In genomic region chr17:2002767-2003329, GRCh38 we compare ENCODE assay signal across 26 cellular contexts. TPM values are rescaled to one million over a fixed set of nuclear protein-coding genes. Genes with fewer than 3 reads are reported as not detected.
A peak's percentile ranks its signal among the peaks of the same experiment; 100 is the strongest.
DNase-seq lines count a peak whose midpoint lies in the region; ATAC-seq and TF ChIP-seq lines count a peak whose summit lies in the region.
"Had no signal": no experiment of that assay in that cellular context is flagged by ENCODE, and none has a peak within 500 bp of the region (broad histone marks: within the 10 kb centered on the region; RNA-seq: fewer than 3 reads in every experiment).

No MANE protein-coding gene starts in this region.

- 0 out of 2 replicates have a peak, but pooled peaks cover 6% of the 10 kb centered on the region for H4K20me1 ChIP-seq in BLaER1

- H3K36me3 Mint-ChIP-seq in endodermal cell (ENCODE audit: low read depth) (peaks cover 10% of the 10 kb centered on the region), osteocyte (ENCODE audit: unreplicated experiment) (no peaks in the 10 kb centered on the region)
- H3K36me3 Mint-ChIP-seq: CD14-positive monocyte had no signal

- DNase-seq in NCI-H2171 (lab: John Stamatoyannopoulos, UW) (peak; percentile 56), endodermal cell (peak; percentile 63), osteocyte (ENCODE audit: extremely low spot score, unreplicated experiment) (no peak), sigmoid colon (no peak), germinal center (ENCODE audit: low spot score) (no peak)
- DNase-seq in stimulated activated naive CD4-positive, alpha-beta T cell treated with Interleukin-2 at 50 U/mL for 16 hours (lab: John Stamatoyannopoulos, UW) = no peak
- DNase-seq: activated CD8-positive, alpha-beta memory T cell treated with anti-CD3 and anti-CD28 coated beads, Interleukin-2, amount 50 U/mL, for 48 hours; activated gamma-delta T cell treated with Interleukin-2 at 50 U/mL for 16 hours; adrenal gland; central memory CD4-positive, alpha-beta T cell; DMS53; effector CD4-positive, alpha-beta T cell; HCEC 1CT; Kasumi-1; left lung; NCI-H1048; NCI-H187 treated with DMSO at 0.1 percent for 48 hours; NCI-H446; NK-92 treated with Interleukin-12 subunit alpha and Interleukin-12 subunit beta, amount 100 ng/mL, for 24 hours; T-helper 2 cell had no signal

- peak overlapping the region; percentile 38; the same call in 1 of the 2 replicates for H3K9ac ChIP-seq in BLaER1
- H3K9ac ChIP-seq in endodermal cell (ENCODE audit: extremely low read depth, low read length, poor library complexity, severe bottlenecking) = no peak overlapping the region

- H3K4me3 Mint-ChIP-seq in endodermal cell (no peak overlapping the region), osteocyte (ENCODE audit: unreplicated experiment) (no peak overlapping the region)
- H3K4me3 Mint-ChIP-seq: CD14-positive monocyte had no signal

- no peak for TF ChIP-seq CTCF in endodermal cell (conservative IDR thresholded peaks at IDR 0.05)
- TF ChIP-seq CTCF in osteocyte (IDR thresholded peaks at IDR 0.05) = no peak
- no peak for TF ChIP-seq CTCF in sigmoid colon (IDR thresholded peaks at IDR 0.05)

- H3K9me3 Mint-ChIP-seq in endodermal cell (no peaks in the 10 kb centered on the region), osteocyte (ENCODE audit: unreplicated experiment) (no peaks in the 10 kb centered on the region)

- H3K27me3 ChIP-seq in BLaER1 = no peaks in the 10 kb centered on the region
- no peaks in the 10 kb centered on the region for H3K27me3 ChIP-seq in endodermal cell (ENCODE audit: control insufficient read depth, insufficient read depth, low read length, poor library complexity, severe bottlenecking)
- no peaks in the 10 kb centered on the region for H3K27me3 ChIP-seq in sigmoid colon
- H3K27me3 ChIP-seq: adrenal gland had no signal

- no peak for TF ChIP-seq POLR2A in sigmoid colon (IDR thresholded peaks at IDR 0.05)

- H3K27ac Mint-ChIP-seq in endodermal cell (no peak overlapping the region), osteocyte (ENCODE audit: unreplicated experiment) (peak overlapping the region; percentile 83)
- H3K27ac Mint-ChIP-seq: CD14-positive monocyte had no signal

- peaks cover 25% of the 10 kb centered on the region; the same call in 1 of the 2 replicates for H3K36me3 ChIP-seq in BLaER1
- H3K36me3 ChIP-seq in endodermal cell (ENCODE audit: control insufficient read depth, insufficient read depth, low read length) = peaks cover 36% of the 10 kb centered on the region
- H3K36me3 ChIP-seq in sigmoid colon = no peaks in the 10 kb centered on the region
- H3K36me3 ChIP-seq: adrenal gland, esophagus muscularis mucosa, left lung, neutrophil had no signal

- H3K4me2 ChIP-seq in BLaER1 = peak overlapping the region; percentile 66

- intact Hi-C loops in sigmoid colon (cut with DNase I) = no loop called here

- H3K27ac ChIP-seq in BLaER1 (peak overlapping the region; percentile 63; the same call in 1 of the 2 replicates), endodermal cell (ENCODE audit: low read depth, low read length) (peak overlapping the region; percentile 2), sigmoid colon (no peak overlapping the region)
- H3K27ac ChIP-seq: esophagus muscularis mucosa, left lung, neutrophil had no signal

- no peak overlapping the region for H3K4me3 ChIP-seq in BLaER1
- no peak overlapping the region for H3K4me3 ChIP-seq in endodermal cell (ENCODE audit: low read length)
- H3K4me3 ChIP-seq in sigmoid colon = no peak overlapping the region
- H3K4me3 ChIP-seq: adrenal gland, esophagus muscularis mucosa, left lung had no signal

- WGBS in endodermal cell (ENCODE audit: insufficient coverage in 1 of 2, insufficient read length in 1 of 2), 2 experiments = 82 to 87% methylated on average over 11 to 16 of the region's 16 CpGs
- WGBS in sigmoid colon, 2 donors = 82 to 84% methylated on average over 16 of the region's 16 CpGs

- peaks cover 15% of the 10 kb centered on the region for H3K4me1 Mint-ChIP-seq in endodermal cell
- peaks cover 33% of the 10 kb centered on the region for H3K4me1 Mint-ChIP-seq in osteocyte (ENCODE audit: unreplicated experiment)
- H3K4me1 Mint-ChIP-seq: CD14-positive monocyte had no signal

- no peaks in the 10 kb centered on the region for H3K9me3 ChIP-seq in BLaER1
- H3K9me3 ChIP-seq in endodermal cell (ENCODE audit: control insufficient read depth, low read length) = no peaks in the 10 kb centered on the region
- no peaks in the 10 kb centered on the region for H3K9me3 ChIP-seq in sigmoid colon
- H3K9me3 ChIP-seq: adrenal gland, esophagus muscularis mucosa, left lung, neutrophil had no signal

- peaks cover 61% of the 10 kb centered on the region for H3K4me1 ChIP-seq in BLaER1
- peaks cover 6% of the 10 kb centered on the region for H3K4me1 ChIP-seq in endodermal cell (ENCODE audit: control insufficient read depth, insufficient read depth, low read length)
- peaks cover 0 to 29% (median 24%) of the 10 kb centered on the region in 4 donors for H3K4me1 ChIP-seq in sigmoid colon

- no peak for ATAC-seq in GM18520 (IDR thresholded peaks at IDR 0.05; ENCODE audit: unreplicated experiment)
- ATAC-seq: left lung had no signal

- TF ChIP-seq EP300 in sigmoid colon (IDR thresholded peaks at IDR 0.05) = no peak

- H3K27me3 Mint-ChIP-seq in endodermal cell (ENCODE audit: insufficient read depth) = peaks cover 18% of the 10 kb centered on the region
- no peaks in the 10 kb centered on the region for H3K27me3 Mint-ChIP-seq in osteocyte (ENCODE audit: unreplicated experiment)

RNA-seq across cellular contexts. Expression of gene RTN4RL1, which starts 22.3 kb away (rescaled TPM):
- total RNA-seq in endodermal cell = 10 to 100 TPM; 18.2 to 19.6 TPM
- 5.4 TPM for polyA plus RNA-seq in endodermal cell (2013, experiment 1 of 2)
- polyA plus RNA-seq in endodermal cell (2013, experiment 2 of 2) = 7.7 TPM
- total RNA-seq in osteocyte = 3.7 and 3.8 TPM in 2 replicates
- under 1 TPM; 0.16 to 0.71 (median 0.48) TPM for total RNA-seq in sigmoid colon
- under 1 TPM in 2 of 3 donors, not detected in 1; under 0.01 to 0.69 TPM for polyA plus RNA-seq in sigmoid colon
- total RNA-seq: mononuclear cell had no signal

RNA-seq across cellular contexts. Expression of gene DPH1, which starts 27.1 kb away (rescaled TPM):
- total RNA-seq in endodermal cell (10 to 100 TPM; 31.1 to 48.3 TPM), osteocyte (57.3 and 59.0 TPM in 2 replicates), sigmoid colon (10 to 100 TPM; 27.6 to 60.1 (median 38.8) TPM)
- 34.4 TPM for polyA plus RNA-seq in endodermal cell (2013, experiment 1 of 2)
- 26.5 TPM for polyA plus RNA-seq in endodermal cell (2013, experiment 2 of 2)
- 10 to 100 TPM in 2 of 3 donors, 1 to 10 TPM in 1; 7.2 to 26.6 (median 12.0) TPM for polyA plus RNA-seq in sigmoid colon

RNA-seq across cellular contexts. Expression of gene OVCA2, which starts 39.0 kb away (rescaled TPM):
- total RNA-seq in endodermal cell (10 to 100 TPM; 19.8 to 27.5 TPM), osteocyte (33.2 and 35.9 TPM in 2 replicates), sigmoid colon (10 to 100 TPM; 26.3 to 43.0 (median 32.9) TPM)
- 24.3 TPM for polyA plus RNA-seq in endodermal cell (2013, experiment 1 of 2)
- polyA plus RNA-seq in endodermal cell (2013, experiment 2 of 2) = 24.8 TPM
- polyA plus RNA-seq in sigmoid colon = 10 to 100 TPM; 61.3 to 66.8 (median 63.3) TPM

RNA-seq across cellular contexts. Expression of gene HIC1, which starts 52.1 kb away (rescaled TPM):
- total RNA-seq in endodermal cell (under 1 TPM; 0.13 to 0.57 TPM), osteocyte (3.3 and 3.7 TPM in 2 replicates), sigmoid colon (10 to 100 TPM; 10.4 to 44.9 (median 24.8) TPM)
- polyA plus RNA-seq in endodermal cell (2013, experiment 1 of 2) = 0.64 TPM
- 0.21 TPM for polyA plus RNA-seq in endodermal cell (2013, experiment 2 of 2)
- 1 to 10 TPM; 1.6 to 5.4 (median 5.1) TPM for polyA plus RNA-seq in sigmoid colon

Comparison
In these comparisons a context has a peak if more than half of its experiments do, and no peak if none do; other contexts are left out.
1. H3K27ac ChIP-seq: peak in BLaER1 (single experiment) and endodermal cell (single experiment); none in sigmoid colon (0 of 4).
2. DNase-seq: peak in NCI-H2171 (single experiment) and endodermal cell (single experiment); none in osteocyte (single experiment), sigmoid colon (single experiment), germinal center (single experiment) and stimulated activated naive CD4-positive, alpha-beta T cell treated with Interleukin-2 at 50 U/mL for 16 hours (single experiment).